ENCODE assay signal across 9 cellular contexts in the genomic region with DNA sequence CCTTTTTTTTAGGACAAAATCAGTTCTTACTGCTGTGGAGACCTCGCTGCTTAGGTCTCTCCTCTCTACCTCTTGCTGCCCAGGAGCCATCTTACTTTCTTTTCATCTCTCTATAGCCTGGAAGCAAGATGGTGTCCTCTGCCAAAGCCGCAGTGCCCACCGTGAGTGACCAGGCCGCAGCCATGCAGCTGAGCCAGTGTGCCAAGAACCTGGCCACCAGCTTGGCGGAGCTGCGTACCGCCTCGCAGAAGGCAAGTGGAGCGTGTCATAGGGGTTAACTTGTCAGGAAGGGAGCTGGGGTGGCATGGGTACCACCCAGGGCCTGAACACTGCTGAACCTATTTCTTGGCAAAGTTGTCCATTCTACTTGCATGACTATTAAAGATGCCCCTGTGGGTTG.
"Had no signal": no experiment of that assay in that cellular context is flagged by ENCODE, and none has a peak within 500 bp of the region (broad histone marks: within the 10 kb centered on the region; RNA-seq: fewer than 3 reads in every experiment).

No MANE protein-coding gene starts in this region.

- H3K4me3 Mint-ChIP-seq: GM23338, HFFc6 had no signal

- H3K4me3 ChIP-seq: GM23338, HAP-1, K562 had no signal

- H2AFZ ChIP-seq: GM23338 had no signal

- H3K27ac Mint-ChIP-seq: GM23338, HFFc6 had no signal

- H3K9me3 ChIP-seq: HAP-1 had no signal

- H3K4me1 Mint-ChIP-seq: GM23338 had no signal

- H3K9me3 Mint-ChIP-seq: GM23338, HFFc6 had no signal

- H3K27ac ChIP-seq: HL-60 had no signal

- H3K36me3 ChIP-seq: HAP-1 had no signal

- H3K4me1 ChIP-seq: HAP-1 had no signal

- FAIRE-seq: H1, H54, HTR-8/SVneo, K562 had no signal

- DNase-seq: HFFc6, IMR-90 had no signal

- H3K4me2 ChIP-seq: GM23338 had no signal
